Comparison of ENCODE assay signal across 8 cellular contexts in genomic region chr13:98445340-98446233, GRCh38.
A peak's percentile ranks its signal among the peaks of the same experiment; 100 is the strongest.
DNase-seq lines count a peak whose midpoint lies in the region; ATAC-seq and TF ChIP-seq lines count a peak whose summit lies in the region.

No MANE protein-coding gene starts in this region.

- no peak for TF ChIP-seq POLR2A in GM18505 (IDR thresholded peaks at IDR 0.05; ENCODE audit: borderline replicate concordance, extremely low read depth, insufficient read depth, insufficient read length)

- peak; percentile 88 for ATAC-seq in GM18505 (IDR thresholded peaks at IDR 0.05; ENCODE audit: unreplicated experiment)
- ATAC-seq in HG02943 (IDR thresholded peaks at IDR 0.05; ENCODE audit: low read depth, unreplicated experiment) = peak; percentile 84

- H3K4me3 ChIP-seq in ACC112 (ENCODE audit: low read depth, low read length) = no peak overlapping the region

- no peaks in the 10 kb centered on the region for H3K27me3 ChIP-seq in ACC112 (ENCODE audit: insufficient read depth, low read length)

- H3K27ac ChIP-seq in ACC112 (ENCODE audit: low read depth, low read length) = peak overlapping the region; percentile 27; the same call in 1 of the 2 replicates

- H3K79me2 ChIP-seq in ACC112 (ENCODE audit: control insufficient read depth, insufficient read depth, low read length, unreplicated experiment) = no peaks in the 10 kb centered on the region

- 0 out of 2 replicates have a peak, but pooled peaks cover 4% of the 10 kb centered on the region for H3K36me3 ChIP-seq in ACC112 (ENCODE audit: insufficient read depth, low read length)

- DNase-seq in NCI-H345 treated with DMSO at 0.1 percent for 48 hours (lab: John Stamatoyannopoulos, UW; ENCODE audit: unreplicated experiment) (peak; percentile 14), ecto neural progenitor cell (ENCODE audit: low spot score) (peak; percentile 85), midbrain (lab: John Stamatoyannopoulos, UW) (peak; percentile 48)
- peak; percentile 80 to 84 for DNase-seq in activated CD4-positive, alpha-beta T cell treated with anti-CD3 and anti-CD28 coated beads, Interleukin-2, amount 50 U/mL, for 48 hours
- DNase-seq in stimulated activated CD8-positive, alpha-beta memory T cell treated with anti-CD3 and anti-CD28 coated beads, Interleukin-7, amount 100 ng/mL, for 24 hours (ENCODE audit: low read depth) = peak; percentile 59

- peaks cover 20% of the 10 kb centered on the region for H3K4me1 ChIP-seq in ACC112 (ENCODE audit: control insufficient read depth, insufficient read depth, low read length, unreplicated experiment)

- H2AFZ ChIP-seq in ACC112 (ENCODE audit: low read length, unreplicated experiment) = no peak overlapping the region

Comparison
In these comparisons a context has a peak if more than half of its experiments do, and no peak if none do; other contexts are left out.
1. DNase-seq: peak in every context shown above with its lines; median percentile 85 in ecto neural progenitor cell; 82 in activated CD4-positive, alpha-beta T cell treated with anti-CD3 and anti-CD28 coated beads, Interleukin-2, amount 50 U/mL, for 48 hours; 59 in stimulated activated CD8-positive, alpha-beta memory T cell treated with anti-CD3 and anti-CD28 coated beads, Interleukin-7, amount 100 ng/mL, for 24 hours; 48 in midbrain; 14 in NCI-H345 treated with DMSO at 0.1 percent for 48 hours.